Comparison of ENCODE assay signal across 9 cellular contexts in the genomic region with DNA sequence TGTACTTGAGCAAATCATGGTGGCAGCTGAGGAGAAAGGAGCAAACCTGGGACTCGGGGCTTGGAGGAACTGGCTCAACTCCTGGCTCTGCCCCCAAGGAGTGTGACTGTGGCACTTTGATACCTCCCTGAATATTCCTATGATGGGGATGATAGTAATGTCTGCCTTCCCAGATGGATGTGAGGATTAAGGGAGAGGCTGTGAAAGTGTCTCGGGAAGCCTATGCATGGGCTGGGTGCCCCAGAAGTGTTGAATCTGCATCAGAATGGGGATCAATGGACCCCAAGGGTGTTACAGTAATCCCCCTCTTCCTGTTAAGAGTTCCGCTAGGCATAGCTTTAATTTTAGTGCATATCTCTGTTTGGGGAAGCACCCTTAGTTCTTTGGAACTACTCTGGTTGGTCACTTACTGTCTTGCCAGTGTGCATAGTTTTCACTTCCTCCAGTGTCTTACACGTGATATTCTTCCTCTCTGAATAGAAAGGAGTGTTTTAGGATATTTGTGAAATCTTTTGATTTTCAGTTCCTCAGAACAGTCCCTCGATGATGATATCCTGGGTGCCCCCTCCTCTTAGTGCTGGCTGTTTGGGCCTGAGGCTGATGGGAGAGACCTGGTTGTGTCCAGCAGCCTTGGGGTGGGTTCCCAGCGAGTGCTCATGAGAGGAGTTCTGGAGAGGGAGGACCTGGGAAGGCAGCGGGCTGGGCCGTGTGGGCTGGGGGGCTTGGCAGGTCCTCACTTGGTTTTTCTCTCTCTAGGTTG.
DNase-seq lines count a peak whose midpoint lies in the region; ATAC-seq and TF ChIP-seq lines count a peak whose summit lies in the region.
"Had no signal": no experiment of that assay in that cellular context is flagged by ENCODE, and none has a peak within 500 bp of the region (broad histone marks: within the 10 kb centered on the region; RNA-seq: fewer than 3 reads in every experiment).

No MANE protein-coding gene starts in this region.

- peaks cover 68% of the 10 kb centered on the region for H3K4me1 Mint-ChIP-seq in activated B cell treated with CpG ODN at 0.5 μM for 24 hours

- no peaks in the 10 kb centered on the region for H3K9me3 Mint-ChIP-seq in activated B cell treated with CpG ODN at 0.5 μM for 24 hours

- no peak for TF ChIP-seq POLR2A in tibial nerve (IDR thresholded peaks at IDR 0.05)

- H3K36me3 ChIP-seq in right atrium auricular region (no peaks in the 10 kb centered on the region), tibial nerve (peaks cover 0 to 67% (median 0%) of the 10 kb centered on the region in 3 donors), WERI-Rb-1 (no peaks in the 10 kb centered on the region), aorta (ENCODE audit: control insufficient read depth in 1 of 2, insufficient read depth in 2 of 2, low read length in 1 of 2) (no peaks in the 10 kb centered on the region)
- H3K36me3 ChIP-seq: esophagus squamous epithelium had no signal

- H3K4me1 ChIP-seq in right atrium auricular region (peaks cover 0 to 4% of the 10 kb centered on the region in 2 donors), tibial nerve (no peaks in the 10 kb centered on the region), aorta (ENCODE audit: control insufficient read depth in 1 of 2, insufficient read depth in 2 of 2, low read length in 2 of 2) (no peaks in the 10 kb centered on the region)

- in situ Hi-C loops in ACHN (cut with HindIII; ENCODE audit: low pct_ligation_motif_present, low pct_unique_long_range_greater_than_20kb, low sequenced_read_pairs): no loop called here

- TF ChIP-seq CTCF in right atrium auricular region (IDR thresholded peaks at IDR 0.05) (no peak), activated B cell treated with CpG ODN at 0.5 μM for 24 hours (IDR thresholded peaks at IDR 0.05) (no peak), tibial nerve (IDR thresholded peaks at IDR 0.05) (no peak), WERI-Rb-1 (IDR thresholded peaks at IDR 0.05; ENCODE audit: low read depth, low read length) (no peak)

- peak; percentile 43 for ATAC-seq in Right ventricle myocardium inferior
- peak; percentile 76 for ATAC-seq in HG03025 (IDR thresholded peaks at IDR 0.05; ENCODE audit: low FRiP score, unreplicated experiment)
- peak; percentile 81 for ATAC-seq in activated B cell treated with CpG ODN at 0.5 μM for 24 hours (ENCODE audit: low read depth)
- ATAC-seq in aorta (ENCODE audit: low FRiP score): no peak

- DNase-seq in Right ventricle myocardium inferior (ENCODE audit: missing footprints): peak; percentile 45
- no peak for DNase-seq in right atrium auricular region (ENCODE audit: low spot score)
- DNase-seq in activated B cell treated with CpG ODN at 0.5 μM for 24 hours: peak; percentile 27
- no peak for DNase-seq in tibial nerve (ENCODE audit: low spot score in 2 of 2)
- DNase-seq in WERI-Rb-1: no peak
- DNase-seq in aorta: no peak
- no peak for DNase-seq in ACHN
- DNase-seq: esophagus squamous epithelium had no signal

- intact Hi-C loops in Right ventricle myocardium inferior (cut with DNase I) (no loop called here), activated B cell treated with CpG ODN at 0.5 μM for 24 hours (cut with micrococcal nuclease) (loop anchor here (1.0 to 2.0 kb wide), 2 partner anchors 36 to 143 kb away; a partner anchor contains a TSS), aorta (cut with DNase I) (loop anchor here in 1 of 2 donors (10.0 kb wide), 1 partner anchor 46 kb away; no protein-coding TSS in a partner anchor)

- CTCF ChIA-PET in activated B cell treated with CpG ODN at 0.5 μM for 24 hours (lab: Charles Lee): interaction anchor here (0.6 to 0.9 kb wide), 2 partner anchors 18 to 41 kb away, joined by 3 to 4 read pairs; no protein-coding TSS in a partner anchor

- H3K27me3 ChIP-seq in right atrium auricular region (no peaks in the 10 kb centered on the region), tibial nerve (no peaks in the 10 kb centered on the region), WERI-Rb-1 (ENCODE audit: insufficient read depth, low read depth, severe bottlenecking) (no peaks in the 10 kb centered on the region), aorta (ENCODE audit: control insufficient read depth in 1 of 2, insufficient read depth in 2 of 2, low read length in 1 of 2) (no peaks in the 10 kb centered on the region)
- H3K27me3 ChIP-seq: esophagus squamous epithelium had no signal

- H3K27ac Mint-ChIP-seq in activated B cell treated with CpG ODN at 0.5 μM for 24 hours: peak overlapping the region; percentile 94

- no peaks in the 10 kb centered on the region for H3K27me3 Mint-ChIP-seq in activated B cell treated with CpG ODN at 0.5 μM for 24 hours

- TF ChIP-seq EP300 in tibial nerve (IDR thresholded peaks at IDR 0.05): peak in 1 of 2 donors; percentile 48

- WGBS in tibial nerve, 2 donors: 72 to 74% methylated on average over 8 of the region's 8 CpGs
- WGBS in aorta, 2 donors: 81 to 84% methylated on average over 8 of the region's 8 CpGs

- H3K27ac ChIP-seq in right atrium auricular region (no peak overlapping the region), tibial nerve (peak overlapping the region in 3 of 4 donors; percentile 2 to 34 (median 12)), WERI-Rb-1 (no peak overlapping the region), aorta (ENCODE audit: low read depth in 1 of 2, low read length in 2 of 2) (no peak overlapping the region)

- H3K4me3 Mint-ChIP-seq in activated B cell treated with CpG ODN at 0.5 μM for 24 hours: peak overlapping the region; percentile 72

- H3K9me3 ChIP-seq in right atrium auricular region (no peaks in the 10 kb centered on the region), tibial nerve (no peaks in the 10 kb centered on the region), WERI-Rb-1 (ENCODE audit: severe bottlenecking) (no peaks in the 10 kb centered on the region), aorta (ENCODE audit: control insufficient read depth, low read length) (no peaks in the 10 kb centered on the region)
- H3K9me3 ChIP-seq: esophagus squamous epithelium had no signal

- POLR2A ChIA-PET in activated B cell treated with CpG ODN at 0.5 μM for 24 hours (lab: Charles Lee): interaction anchor here (0.7 to 4.2 kb wide), 4 partner anchors 11 to 401 kb away, joined by 3 to 18 read pairs (median 4); a partner anchor contains a TSS

- H3K36me3 Mint-ChIP-seq in activated B cell treated with CpG ODN at 0.5 μM for 24 hours (ENCODE audit: low read depth): no peaks in the 10 kb centered on the region

- H3K4me3 ChIP-seq in right atrium auricular region (no peak overlapping the region), tibial nerve (no peak overlapping the region), WERI-Rb-1 (ENCODE audit: low read depth, low read length) (no peak overlapping the region), aorta (ENCODE audit: low read length in 2 of 2) (no peak overlapping the region)
- H3K4me3 ChIP-seq: esophagus squamous epithelium had no signal

Comparison
In these comparisons a context has a peak if more than half of its experiments do, and no peak if none do; other contexts are left out.
1. DNase-seq: peak in Right ventricle myocardium inferior (single experiment) and activated B cell treated with CpG ODN at 0.5 μM for 24 hours (single experiment); none in right atrium auricular region (single experiment), tibial nerve (0 of 2), WERI-Rb-1 (single experiment), aorta (0 of 2) and ACHN (single experiment).
2. H3K27ac ChIP-seq: peak in tibial nerve (3 of 4); none in right atrium auricular region (0 of 2), WERI-Rb-1 (single experiment) and aorta (0 of 2).